Comparison of ENCODE assay signal across 1 cellular context in the genomic region with DNA sequence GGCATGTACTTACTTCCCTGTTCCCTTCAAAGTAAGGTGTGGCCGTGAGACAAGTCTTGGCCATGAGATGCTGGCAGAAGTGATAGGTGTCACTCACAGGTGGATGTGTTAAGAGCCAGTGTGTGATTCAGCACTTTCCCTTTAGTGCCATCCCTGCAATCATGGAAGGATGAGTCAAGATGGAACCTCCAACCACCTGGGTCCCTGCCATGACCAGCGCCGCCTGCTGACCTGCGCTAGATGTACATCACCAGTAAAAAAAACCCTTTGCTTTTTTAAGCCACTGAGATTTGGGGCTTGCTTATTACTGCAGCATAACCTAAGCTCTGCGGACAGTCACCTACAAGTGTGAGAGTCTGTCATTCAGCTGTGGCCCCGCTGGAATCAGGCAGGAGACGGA.
TF ChIP-seq lines count a peak whose summit lies in the region.

No MANE protein-coding gene starts in this region.

TF ChIP-seq in GM23338, 12 proteins besides CTCF, POLR2A, EP300 and RAD21 (continued from another document):
- TF ChIP-seq STAT1 (IDR thresholded peaks at IDR 0.05; ENCODE audit: unreplicated experiment) (no peak), NANOG (IDR thresholded peaks at IDR 0.05; ENCODE audit: borderline replicate concordance) (no peak), POLR2AphosphoS5 (IDR thresholded peaks at IDR 0.05; ENCODE audit: low read depth) (no peak), ZNF331 (CRISPR knock-in tag; IDR thresholded peaks at IDR 0.05; ENCODE audit: low read depth) (no peak), CREB1 (CRISPR knock-in tag; IDR thresholded peaks at IDR 0.05; ENCODE audit: low read depth) (no peak), EZH2 (IDR thresholded peaks at IDR 0.05; ENCODE audit: low read depth, unreplicated experiment) (no peak), JUNB (IDR thresholded peaks at IDR 0.05; ENCODE audit: unreplicated experiment) (no peak), ZNF114 (CRISPR knock-in tag; IDR thresholded peaks at IDR 0.05) (no peak)
- TF ChIP-seq, protein P1, sequence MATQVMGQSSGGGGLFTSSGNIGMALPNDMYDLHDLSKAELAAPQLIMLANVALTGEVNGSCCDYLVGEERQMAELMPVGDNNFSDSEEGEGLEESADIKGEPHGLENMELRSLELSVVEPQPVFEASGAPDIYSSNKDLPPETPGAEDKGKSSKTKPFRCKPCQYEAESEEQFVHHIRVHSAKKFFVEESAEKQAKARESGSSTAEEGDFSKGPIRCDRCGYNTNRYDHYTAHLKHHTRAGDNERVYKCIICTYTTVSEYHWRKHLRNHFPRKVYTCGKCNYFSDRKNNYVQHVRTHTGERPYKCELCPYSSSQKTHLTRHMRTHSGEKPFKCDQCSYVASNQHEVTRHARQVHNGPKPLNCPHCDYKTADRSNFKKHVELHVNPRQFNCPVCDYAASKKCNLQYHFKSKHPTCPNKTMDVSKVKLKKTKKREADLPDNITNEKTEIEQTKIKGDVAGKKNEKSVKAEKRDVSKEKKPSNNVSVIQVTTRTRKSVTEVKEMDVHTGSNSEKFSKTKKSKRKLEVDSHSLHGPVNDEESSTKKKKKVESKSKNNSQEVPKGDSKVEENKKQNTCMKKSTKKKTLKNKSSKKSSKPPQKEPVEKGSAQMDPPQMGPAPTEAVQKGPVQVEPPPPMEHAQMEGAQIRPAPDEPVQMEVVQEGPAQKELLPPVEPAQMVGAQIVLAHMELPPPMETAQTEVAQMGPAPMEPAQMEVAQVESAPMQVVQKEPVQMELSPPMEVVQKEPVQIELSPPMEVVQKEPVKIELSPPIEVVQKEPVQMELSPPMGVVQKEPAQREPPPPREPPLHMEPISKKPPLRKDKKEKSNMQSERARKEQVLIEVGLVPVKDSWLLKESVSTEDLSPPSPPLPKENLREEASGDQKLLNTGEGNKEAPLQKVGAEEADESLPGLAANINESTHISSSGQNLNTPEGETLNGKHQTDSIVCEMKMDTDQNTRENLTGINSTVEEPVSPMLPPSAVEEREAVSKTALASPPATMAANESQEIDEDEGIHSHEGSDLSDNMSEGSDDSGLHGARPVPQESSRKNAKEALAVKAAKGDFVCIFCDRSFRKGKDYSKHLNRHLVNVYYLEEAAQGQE (IDR thresholded peaks at IDR 0.05; ENCODE audit: unreplicated experiment): no peak
- TF ChIP-seq, protein P2, sequence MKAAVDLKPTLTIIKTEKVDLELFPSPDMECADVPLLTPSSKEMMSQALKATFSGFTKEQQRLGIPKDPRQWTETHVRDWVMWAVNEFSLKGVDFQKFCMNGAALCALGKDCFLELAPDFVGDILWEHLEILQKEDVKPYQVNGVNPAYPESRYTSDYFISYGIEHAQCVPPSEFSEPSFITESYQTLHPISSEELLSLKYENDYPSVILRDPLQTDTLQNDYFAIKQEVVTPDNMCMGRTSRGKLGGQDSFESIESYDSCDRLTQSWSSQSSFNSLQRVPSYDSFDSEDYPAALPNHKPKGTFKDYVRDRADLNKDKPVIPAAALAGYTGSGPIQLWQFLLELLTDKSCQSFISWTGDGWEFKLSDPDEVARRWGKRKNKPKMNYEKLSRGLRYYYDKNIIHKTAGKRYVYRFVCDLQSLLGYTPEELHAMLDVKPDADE (IDR thresholded peaks at IDR 0.05): no peak
TF ChIP-seq in GM23338: peak in this region for 0.
